In the genomic region with DNA sequence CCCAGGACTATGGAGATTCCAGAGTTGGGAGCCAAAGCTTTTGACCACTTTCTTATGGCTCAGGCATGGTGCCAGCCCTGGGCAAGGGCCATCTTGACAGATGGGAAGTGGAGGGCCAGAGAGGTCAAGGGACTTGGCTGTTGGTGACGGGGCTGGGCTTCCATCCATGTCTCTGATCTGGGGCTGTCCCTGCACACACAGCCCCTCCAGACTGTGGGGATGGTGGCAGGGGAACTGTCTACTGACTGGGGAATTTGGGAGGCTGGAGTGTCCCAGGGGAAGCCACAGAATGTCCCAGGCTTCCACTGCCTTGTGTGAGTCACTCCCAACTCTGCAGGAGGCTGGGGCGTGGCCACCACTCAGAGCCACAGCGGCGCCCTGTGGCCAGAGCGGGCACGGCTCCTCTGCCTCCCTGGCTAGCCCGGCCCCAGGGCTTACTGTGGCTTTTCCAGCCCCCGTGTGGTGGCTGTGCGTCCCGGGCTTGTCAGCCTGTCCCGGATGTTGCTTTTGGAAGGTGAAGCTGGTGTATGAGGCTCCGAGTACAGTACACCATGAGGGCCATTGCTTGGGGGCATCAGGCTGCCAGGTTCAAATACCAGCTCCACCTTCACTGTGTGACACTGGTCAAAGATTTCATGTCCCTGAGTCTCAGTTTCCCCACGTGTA, we compare ENCODE assay signal across 9 cellular contexts. TPM values are rescaled to one million over a fixed set of nuclear protein-coding genes. Genes with fewer than 3 reads are reported as not detected.
DNase-seq lines count a peak whose midpoint lies in the region; ATAC-seq, FAIRE-seq and TF ChIP-seq lines count a peak whose summit lies in the region.
"Had no signal": no experiment of that assay in that cellular context is flagged by ENCODE, and none has a peak within 500 bp of the region (broad histone marks: within the 10 kb centered on the region; RNA-seq: fewer than 3 reads in every experiment).

No MANE protein-coding gene starts in this region.

- H3K27me3 Mint-ChIP-seq in CD4-positive, CD25-positive, alpha-beta regulatory T cell, result no peaks in the 10 kb centered on the region
- H3K27me3 Mint-ChIP-seq in activated naive CD4-positive, alpha-beta T cell treated with anti-CD3 and anti-CD28 coated beads, Interleukin-2, amount 10 ng/mL, durations not matched to agents 7 days and 5 days, result no peaks in the 10 kb centered on the region
- H3K27me3 Mint-ChIP-seq in glutamatergic neuron (ENCODE audit: unreplicated experiment), result peaks cover 2% of the 10 kb centered on the region

- peak; percentile 98 for ATAC-seq in CD4-positive, CD25-positive, alpha-beta regulatory T cell (ENCODE audit: low read depth in 2 of 2)
- ATAC-seq in GM19397 (IDR thresholded peaks at IDR 0.05; ENCODE audit: unreplicated experiment), result peak; percentile 76
- ATAC-seq in pancreas, result peak; percentile 90 to 95 (median 91)

- H3K9me3 ChIP-seq in CD4-positive, CD25-positive, alpha-beta regulatory T cell (ENCODE audit: control insufficient read depth in 2 of 2, low read length in 2 of 2), result no peaks in the 10 kb centered on the region
- H3K9me3 ChIP-seq in SK-N-SH (no peaks in the 10 kb centered on the region), pancreas (no peaks in the 10 kb centered on the region), testis (no peaks in the 10 kb centered on the region)

- no peak for TF ChIP-seq EP300 in Ishikawa (IDR thresholded peaks at IDR 0.05; ENCODE audit: borderline replicate concordance)
- no peak; a peak in 1 of 4 replicates for TF ChIP-seq EP300 in SK-N-SH (IDR thresholded peaks at IDR 0.05; ENCODE audit: borderline replicate concordance in 1 of 2, low read depth in 1 of 2, low read length in 1 of 2)

- no peaks in the 10 kb centered on the region for H3K9me3 Mint-ChIP-seq in CD4-positive, CD25-positive, alpha-beta regulatory T cell
- no peaks in the 10 kb centered on the region for H3K9me3 Mint-ChIP-seq in activated naive CD4-positive, alpha-beta T cell treated with anti-CD3 and anti-CD28 coated beads, Interleukin-2, amount 10 ng/mL, durations not matched to agents 7 days and 5 days
- H3K9me3 Mint-ChIP-seq in glutamatergic neuron (ENCODE audit: unreplicated experiment), result peaks cover 3% of the 10 kb centered on the region

- H3K4me2 ChIP-seq in SK-N-SH, result peak overlapping the region; percentile 54; the same call in 1 of the 2 replicates

- H3K4me1 Mint-ChIP-seq in CD4-positive, CD25-positive, alpha-beta regulatory T cell, result peaks cover 0 to 17% (median 4%) of the 10 kb centered on the region in 4 donors
- H3K4me1 Mint-ChIP-seq in activated naive CD4-positive, alpha-beta T cell treated with anti-CD3 and anti-CD28 coated beads, Interleukin-2, amount 10 ng/mL, durations not matched to agents 7 days and 5 days, result peaks cover 17% of the 10 kb centered on the region
- peaks cover 13% of the 10 kb centered on the region for H3K4me1 Mint-ChIP-seq in glutamatergic neuron (ENCODE audit: low read depth, unreplicated experiment)

- CTCF ChIA-PET in SK-N-SH (lab: Yijun Ruan, JAX), result interaction anchor here (0.7 to 3.5 kb wide), 19 partner anchors 9 to 181 kb away, joined by 3 to 13 read pairs (median 4); partner anchors contain the start of gene MICALL1
- CTCF ChIA-PET in activated naive CD4-positive, alpha-beta T cell treated with anti-CD3 and anti-CD28 coated beads, Interleukin-2, amount 10 ng/mL, durations not matched to agents 7 days and 5 days (lab: Charles Lee), result interaction anchor here (0.7 to 4.3 kb wide), 16 partner anchors 10 to 119 kb away, joined by 3 to 33 read pairs (median 4); partner anchors contain the start of genes C22orf23 and POLR2F

- H3K27ac ChIP-seq in CD4-positive, CD25-positive, alpha-beta regulatory T cell (ENCODE audit: insufficient read depth, low read length, poor library complexity, severe bottlenecking), result no peak overlapping the region
- peak overlapping the region in 1 of 2 experiments; percentile 69; a peak in 3 of 4 replicates for H3K27ac ChIP-seq in SK-N-SH (ENCODE audit: low read depth in 2 of 2, low read length in 1 of 2)
- peak overlapping the region; percentile 40 to 76 (median 60) for H3K27ac ChIP-seq in pancreas
- H3K27ac ChIP-seq in testis, result peak overlapping the region; percentile 16 to 72

- H3K27ac Mint-ChIP-seq in CD4-positive, CD25-positive, alpha-beta regulatory T cell, result no peak overlapping the region
- H3K27ac Mint-ChIP-seq in activated naive CD4-positive, alpha-beta T cell treated with anti-CD3 and anti-CD28 coated beads, Interleukin-2, amount 10 ng/mL, durations not matched to agents 7 days and 5 days, result peak overlapping the region; percentile 11
- peak overlapping the region; percentile 43 for H3K27ac Mint-ChIP-seq in glutamatergic neuron (ENCODE audit: unreplicated experiment)

- H4K20me1 ChIP-seq in SK-N-SH (ENCODE audit: insufficient read depth), result peaks cover 8% of the 10 kb centered on the region; the same call in 1 of the 2 replicates

- no peak overlapping the region for H3K9ac ChIP-seq in SK-N-SH

- H3F3A ChIP-seq in SK-N-SH (replicated peaks; ENCODE audit: insufficient read depth), result peaks cover 14% of the 10 kb centered on the region

- H3K4me3 ChIP-seq in CD4-positive, CD25-positive, alpha-beta regulatory T cell (ENCODE audit: low read depth, low read length), result no peak overlapping the region
- H3K4me3 ChIP-seq in SK-N-SH (ENCODE audit: low read depth in 2 of 2, low read length in 1 of 2), result peak overlapping the region in 1 of 2 experiments; percentile 8; a peak in 1 of 4 replicates
- no peak overlapping the region for H3K4me3 ChIP-seq in pancreas
- no peak overlapping the region for H3K4me3 ChIP-seq in testis

- intact Hi-C loops in pancreas (cut with DNase I), result loop anchor here in 1 of 3 donors (10.0 kb wide), 1 partner anchor 119 kb away; no protein-coding TSS in a partner anchor
- intact Hi-C loops in testis (cut with DNase I; ENCODE audit: low total_unique reads), result no loop called here

- H3K9me2 ChIP-seq in SK-N-SH, result no peaks in the 10 kb centered on the region

- no peak overlapping the region for H2AFZ ChIP-seq in SK-N-SH (ENCODE audit: low read depth)

- peak; percentile 63 to 86 (median 67) for DNase-seq in CD4-positive, CD25-positive, alpha-beta regulatory T cell
- peak; percentile 95 for DNase-seq in SK-N-SH
- peak; percentile 92 for DNase-seq in activated naive CD4-positive, alpha-beta T cell treated with anti-CD3 and anti-CD28 coated beads, Interleukin-2, amount 10 ng/mL, durations not matched to agents 7 days and 5 days
- DNase-seq in glutamatergic neuron, result peak; percentile 95
- peak; percentile 81 to 97 (median 95) for DNase-seq in pancreas
- DNase-seq in testis, result peak; percentile 92

- WGBS in SK-N-SH (ENCODE audit: low lambda C conversion rate), result 17% methylated on average over 3 of the region's 13 CpGs
- 2 to 4% methylated on average over 13 of the region's 13 CpGs for WGBS in pancreas, 2 donors
- 26 to 50% methylated on average over 1 to 7 of the region's 13 CpGs for WGBS in testis, 2 donors

- POLR2A ChIA-PET in SK-N-SH (lab: Yijun Ruan, JAX), result interaction anchor here (0.6 kb wide), 1 partner anchor 28 kb away, joined by 3 read pairs; no protein-coding TSS in a partner anchor

- peak; percentile 93 for TF ChIP-seq CTCF in SK-N-SH (IDR thresholded peaks at IDR 0.05)
- peak; percentile 83 for TF ChIP-seq CTCF in glutamatergic neuron (IDR thresholded peaks at IDR 0.05; ENCODE audit: partially characterized antibody, unreplicated experiment)
- peak; percentile 95 to 98 (median 97) for TF ChIP-seq CTCF in pancreas (IDR thresholded peaks at IDR 0.05)
- TF ChIP-seq CTCF in testis (IDR thresholded peaks at IDR 0.05), result peak; percentile 83 to 89 (median 86)

- peaks cover 13% of the 10 kb centered on the region for H3K36me3 Mint-ChIP-seq in CD4-positive, CD25-positive, alpha-beta regulatory T cell
- H3K36me3 Mint-ChIP-seq in activated naive CD4-positive, alpha-beta T cell treated with anti-CD3 and anti-CD28 coated beads, Interleukin-2, amount 10 ng/mL, durations not matched to agents 7 days and 5 days, result peaks cover 12% of the 10 kb centered on the region
- no peaks in the 10 kb centered on the region for H3K36me3 Mint-ChIP-seq in glutamatergic neuron (ENCODE audit: unreplicated experiment)

- TF ChIP-seq POLR2A in testis (IDR thresholded peaks at IDR 0.05), result no peak

- H3K79me2 ChIP-seq in SK-N-SH (ENCODE audit: insufficient read depth), result no peaks in the 10 kb centered on the region

- TF ChIP-seq RAD21 in Ishikawa (IDR thresholded peaks at IDR 0.05; ENCODE audit: low read depth), result peak; percentile 62
- peak; percentile 64 for TF ChIP-seq RAD21 in SK-N-SH (IDR thresholded peaks at IDR 0.05; ENCODE audit: low read length)

- H3K4me3 Mint-ChIP-seq in CD4-positive, CD25-positive, alpha-beta regulatory T cell, result no peak overlapping the region
- H3K4me3 Mint-ChIP-seq in activated naive CD4-positive, alpha-beta T cell treated with anti-CD3 and anti-CD28 coated beads, Interleukin-2, amount 10 ng/mL, durations not matched to agents 7 days and 5 days, result no peak overlapping the region
- no peak overlapping the region for H3K4me3 Mint-ChIP-seq in glutamatergic neuron (ENCODE audit: unreplicated experiment)

- H3K36me3 ChIP-seq in CD4-positive, CD25-positive, alpha-beta regulatory T cell (ENCODE audit: control insufficient read depth, insufficient read depth, low read length), result peaks cover 11% of the 10 kb centered on the region
- H3K36me3 ChIP-seq in SK-N-SH (replicated peaks in 1 of 2; ENCODE audit: control insufficient read depth in 1 of 2, insufficient read depth in 2 of 2, low read length in 1 of 2) (peaks cover 17 to 20% of the 10 kb centered on the region in 2 experiments), pancreas (peaks cover 0 to 11% (median 3%) of the 10 kb centered on the region in 3 donors), testis (ENCODE audit: low read depth, missing control alignments) (no peaks in the 10 kb centered on the region)

- H3K27me3 ChIP-seq in CD4-positive, CD25-positive, alpha-beta regulatory T cell (ENCODE audit: control insufficient read depth, insufficient read depth, low read length), result no peaks in the 10 kb centered on the region
- H3K27me3 ChIP-seq in SK-N-SH (ENCODE audit: insufficient read depth), result no peaks in the 10 kb centered on the region
- H3K27me3 ChIP-seq in pancreas, result no peaks in the 10 kb centered on the region
- no peaks in the 10 kb centered on the region for H3K27me3 ChIP-seq in testis

- peaks cover 5% of the 10 kb centered on the region for H3K4me1 ChIP-seq in CD4-positive, CD25-positive, alpha-beta regulatory T cell (ENCODE audit: control insufficient read depth, insufficient read depth, low read length, poor library complexity, severe bottlenecking)
- H3K4me1 ChIP-seq in SK-N-SH (ENCODE audit: control insufficient read depth in 1 of 2, insufficient read depth in 2 of 2, low read depth in 1 of 2, low read length in 1 of 2) (peaks cover 6 to 7% of the 10 kb centered on the region in 2 experiments; a peak in 3 of 4 replicates), pancreas (peaks cover 38 to 50% (median 50%) of the 10 kb centered on the region in 3 donors), testis (peaks cover 43% of the 10 kb centered on the region)

- no peak for FAIRE-seq in pancreas (lab: Jason Lieb, UNC)
- FAIRE-seq: colon had no signal

RNA-seq across cellular contexts. Expression of gene C22orf23, which starts 19.6 kb away (rescaled TPM):
- not detected for total RNA-seq in CD4-positive, CD25-positive, alpha-beta regulatory T cell
- not detected for polyA plus RNA-seq in CD4-positive, CD25-positive, alpha-beta regulatory T cell
- 0.33 and 0.45 TPM in 2 replicates for polyA plus RNA-seq in SK-N-SH (2012; rRNA removed)
- 0.26 and 0.33 TPM in 2 replicates for polyA plus RNA-seq in SK-N-SH (2012; cell fraction: cytosol; rRNA removed)
- polyA plus RNA-seq in SK-N-SH (2012; cell fraction: nucleus; rRNA removed), result 0.38 and 0.50 TPM in 2 replicates
- 0.64 TPM for total RNA-seq in glutamatergic neuron (ENCODE audit: unreplicated experiment)
- under 1 TPM in 4 of 6 donors, not detected in 2; 0.09 to 0.31 (median 0.22) TPM for total RNA-seq in pancreas
- polyA plus RNA-seq in pancreas, result under 1 TPM; 0.38 to 0.68 TPM
- 10 to 100 TPM; 50.9 to 70.9 TPM for total RNA-seq in testis
- 241 TPM for polyA plus RNA-seq in testis (ENCODE audit: insufficient read depth, low read depth, low replicate concordance)

RNA-seq across cellular contexts. Expression of gene POLR2F, which starts 19.7 kb away (rescaled TPM):
- 34.5 TPM for total RNA-seq in CD4-positive, CD25-positive, alpha-beta regulatory T cell
- polyA plus RNA-seq in CD4-positive, CD25-positive, alpha-beta regulatory T cell, result 100 to 1,000 TPM; 152 to 170 (median 157) TPM
- 146 and 255 TPM in 2 replicates for polyA plus RNA-seq in SK-N-SH (2012; rRNA removed)
- polyA plus RNA-seq in SK-N-SH (2012; cell fraction: cytosol; rRNA removed), result 167 and 182 TPM in 2 replicates
- 64.9 and 117 TPM in 2 replicates for polyA plus RNA-seq in SK-N-SH (2012; cell fraction: nucleus; rRNA removed)
- total RNA-seq in glutamatergic neuron (ENCODE audit: unreplicated experiment), result 68.3 TPM
- 10 to 100 TPM; 21.2 to 32.5 (median 27.7) TPM for total RNA-seq in pancreas
- 10 to 100 TPM; 61.9 to 74.5 TPM for polyA plus RNA-seq in pancreas
- 100 to 1,000 TPM; 107 to 137 TPM for total RNA-seq in testis
- 88.7 TPM for polyA plus RNA-seq in testis (ENCODE audit: insufficient read depth, low read depth, low replicate concordance)

RNA-seq across cellular contexts. Expression of gene MICALL1, which starts 27.7 kb away (rescaled TPM):
- 25.2 TPM for total RNA-seq in CD4-positive, CD25-positive, alpha-beta regulatory T cell
- polyA plus RNA-seq in CD4-positive, CD25-positive, alpha-beta regulatory T cell, result 1 to 10 TPM; 1.1 to 2.4 (median 1.7) TPM
- polyA plus RNA-seq in SK-N-SH (2012; rRNA removed) (12.9 and 15.2 TPM in 2 replicates), pancreas (10 to 100 TPM in 1 of 2 donors, 1 to 10 TPM in 1; 8.8 to 19.5 TPM), testis (ENCODE audit: insufficient read depth, low read depth, low replicate concordance) (30.8 TPM)
- 6.2 and 12.1 TPM in 2 replicates for polyA plus RNA-seq in SK-N-SH (2012; cell fraction: cytosol; rRNA removed)
- polyA plus RNA-seq in SK-N-SH (2012; cell fraction: nucleus; rRNA removed), result 26.6 and 28.9 TPM in 2 replicates
- total RNA-seq in glutamatergic neuron (ENCODE audit: unreplicated experiment) (133 TPM), pancreas (10 to 100 TPM; 16.5 to 22.3 (median 19.3) TPM), testis (10 to 100 TPM; 25.2 to 38.0 TPM)

RNA-seq across cellular contexts. Expression of gene SOX10, which starts 50.5 kb away (rescaled TPM):
- not detected for total RNA-seq in CD4-positive, CD25-positive, alpha-beta regulatory T cell
- not detected for polyA plus RNA-seq in CD4-positive, CD25-positive, alpha-beta regulatory T cell
- polyA plus RNA-seq in SK-N-SH (2012; rRNA removed), result not detected in 2 replicates
- not detected in 2 replicates for polyA plus RNA-seq in SK-N-SH (2012; cell fraction: cytosol; rRNA removed)
- polyA plus RNA-seq in SK-N-SH (2012; cell fraction: nucleus; rRNA removed), result not detected in 2 replicates
- not detected for total RNA-seq in glutamatergic neuron (ENCODE audit: unreplicated experiment)
- under 1 TPM; 0.06 to 0.67 (median 0.18) TPM for total RNA-seq in pancreas
- under 1 TPM; 0.38 to 0.96 TPM for polyA plus RNA-seq in pancreas
- total RNA-seq in testis, result 1 to 10 TPM; 5.0 to 5.4 TPM
- polyA plus RNA-seq in testis (ENCODE audit: insufficient read depth, low read depth, low replicate concordance), result 6.1 TPM

Comparison
In these comparisons a context has a peak if more than half of its experiments do, and no peak if none do; other contexts are left out.
1. H3K27ac Mint-ChIP-seq: peak in activated naive CD4-positive, alpha-beta T cell treated with anti-CD3 and anti-CD28 coated beads, Interleukin-2, amount 10 ng/mL, durations not matched to agents 7 days and 5 days (single experiment) and glutamatergic neuron (single experiment); none in CD4-positive, CD25-positive, alpha-beta regulatory T cell (0 of 3).
2. RNA of gene C22orf23, which starts 19.6 kb away (total RNA-seq): 50.9 to 70.9 TPM in testis; 0.64 TPM in glutamatergic neuron (single experiment), 0.09 to 0.31 TPM in pancreas and not detected in CD4-positive, CD25-positive, alpha-beta regulatory T cell (single experiment); every median in the first group is over 10 times any median in the second.
3. Peak in every context shown above with its lines, with median percentiles within 50 percentile points of each other: ATAC-seq, DNase-seq and CTCF ChIP-seq.